ENCODE assay signal across 9 cellular contexts in genomic region chr7:135159359-135160087, GRCh38. TPM values are rescaled to one million over a fixed set of nuclear protein-coding genes. Genes with fewer than 3 reads are reported as not detected.
DNase-seq lines count a peak whose midpoint lies in the region; ATAC-seq, FAIRE-seq and TF ChIP-seq lines count a peak whose summit lies in the region.
"Had no signal": no experiment of that assay in that cellular context is flagged by ENCODE, and none has a peak within 500 bp of the region (broad histone marks: within the 10 kb centered on the region; RNA-seq: fewer than 3 reads in every experiment).

No MANE protein-coding gene starts in this region.

- peak overlapping the region; percentile 35 to 88 (median 80) for H3K27ac ChIP-seq in heart right ventricle
- peak overlapping the region; percentile 37 for H3K27ac ChIP-seq in keratinocyte (ENCODE audit: control insufficient read depth, insufficient read depth, low read length)
- H3K27ac ChIP-seq in vagina: peak overlapping the region; percentile 56

- H3K27me3 ChIP-seq in heart right ventricle: no peaks in the 10 kb centered on the region
- H3K27me3 ChIP-seq in keratinocyte (ENCODE audit: control insufficient read depth, extremely low read depth, insufficient read depth, low read length): no peaks in the 10 kb centered on the region
- no peaks in the 10 kb centered on the region for H3K27me3 ChIP-seq in vagina

- H3K4me1 Mint-ChIP-seq in activated CD4-positive, alpha-beta memory T cell treated with anti-CD3 and anti-CD28 coated beads for 36 hours (ENCODE audit: low read depth): peaks cover 32% of the 10 kb centered on the region

- no peak for DNase-seq in heart right ventricle
- no peak for DNase-seq in left cardiac atrium
- DNase-seq in activated CD4-positive, alpha-beta memory T cell treated with anti-CD3 and anti-CD28 coated beads for 36 hours: no peak
- DNase-seq in keratinocyte (ENCODE audit: low read depth, low spot score): no peak
- no peak for DNase-seq in vagina (ENCODE audit: extremely low spot score in 2 of 2)
- no peak for DNase-seq in left lobe of liver (ENCODE audit: low spot score)
- DNase-seq in MV-4-11 (lab: John Stamatoyannopoulos, UW): no peak

- ATAC-seq in heart right ventricle (no peak), left cardiac atrium (no peak), left lobe of liver (no peak), HG02970 (IDR thresholded peaks at IDR 0.05; ENCODE audit: low FRiP score, unreplicated experiment) (no peak)

- peaks cover 0 to 54% (median 3%) of the 10 kb centered on the region in 9 donors for H3K36me3 ChIP-seq in heart right ventricle
- peaks cover 0 to 3% of the 10 kb centered on the region in 2 experiments for H3K36me3 ChIP-seq in keratinocyte (ENCODE audit: control insufficient read depth in 2 of 2, extremely low read depth in 1 of 2, insufficient read depth in 2 of 2, low read length in 2 of 2)
- no peaks in the 10 kb centered on the region for H3K36me3 ChIP-seq in vagina

- 72 to 88% methylated on average over 2 of the region's 2 CpGs for WGBS in heart right ventricle, 2 donors

- H3K4me3 Mint-ChIP-seq in activated CD4-positive, alpha-beta memory T cell treated with anti-CD3 and anti-CD28 coated beads for 36 hours: no peak overlapping the region

- no peak for TF ChIP-seq POLR2A in vagina (IDR thresholded peaks at IDR 0.05)

- no peak overlapping the region for H3K4me2 ChIP-seq in keratinocyte (ENCODE audit: control insufficient read depth, extremely low read depth, insufficient read depth, low read depth, low read length)

- no peak overlapping the region for H3K4me3 ChIP-seq in heart right ventricle
- no peak overlapping the region for H3K4me3 ChIP-seq in keratinocyte (ENCODE audit: control insufficient read depth in 2 of 3, extremely low read depth in 1 of 3, insufficient read depth in 2 of 3, low read depth in 1 of 3, low read length in 3 of 3)
- no peak overlapping the region for H3K4me3 ChIP-seq in vagina

- H3K4me1 ChIP-seq in heart right ventricle (peaks cover 22 to 66% (median 58%) of the 10 kb centered on the region in 9 donors), keratinocyte (ENCODE audit: control insufficient read depth, extremely low read depth, insufficient read depth, low read length) (peaks cover 7% of the 10 kb centered on the region), vagina (peaks cover 34% of the 10 kb centered on the region)

- POLR2A ChIA-PET in activated CD4-positive, alpha-beta memory T cell treated with anti-CD3 and anti-CD28 coated beads for 36 hours (lab: Charles Lee): interaction anchor here (1.3 to 2.2 kb wide), 4 partner anchors 10 to 11 kb away, joined by 4 to 11 read pairs (median 6); partner anchors contain the start of genes CYREN and TMEM140

- no peak overlapping the region for H2AFZ ChIP-seq in keratinocyte (ENCODE audit: control insufficient read depth, low read length)

- no peak for FAIRE-seq in keratinocyte (lab: Jason Lieb, UNC)
- FAIRE-seq: urothelium cell line had no signal

- H3K27me3 Mint-ChIP-seq in activated CD4-positive, alpha-beta memory T cell treated with anti-CD3 and anti-CD28 coated beads for 36 hours: no peaks in the 10 kb centered on the region

- no peak overlapping the region for H3K9ac ChIP-seq in keratinocyte (ENCODE audit: control insufficient read depth, extremely low read depth, insufficient read depth, low read length)

- peaks cover 2% of the 10 kb centered on the region for H3K9me1 ChIP-seq in keratinocyte (ENCODE audit: control insufficient read depth, extremely low read depth, insufficient read depth, low read length)

- H3K9me3 Mint-ChIP-seq in activated CD4-positive, alpha-beta memory T cell treated with anti-CD3 and anti-CD28 coated beads for 36 hours: peaks cover 38% of the 10 kb centered on the region

- dilution Hi-C loops in keratinocyte (cut with MboI; ENCODE audit: extremely low pct_ligation_motif_present, low sequenced_read_pairs): loop anchor here (25.0 kb wide), 1 partner anchor 172 kb away; the partner anchor contains the start of gene AGBL3

- intact Hi-C loops in heart right ventricle (cut with DNase I): loop anchor here in 5 of 10 donors (5.0 to 10.0 kb wide), 5 partner anchors 165 to 512 kb away; partner anchors contain the start of genes AGBL3 (in 1 of the 5) and BPGM (in 1 of the 5)
- intact Hi-C loops in left cardiac atrium (cut with DNase I): loop anchor here in 1 of 2 donors (10.0 kb wide), 1 partner anchor 165 kb away; no protein-coding TSS in a partner anchor
- intact Hi-C loops in activated CD4-positive, alpha-beta memory T cell treated with anti-CD3 and anti-CD28 coated beads for 36 hours (cut with micrococcal nuclease): loop anchor here (1.0 to 10.0 kb wide), 4 partner anchors 10 to 845 kb away; partner anchors contain the start of genes SLC35B4 and TMEM140
- intact Hi-C loops in vagina (cut with DNase I): loop anchor here (10.0 kb wide), 1 partner anchor 475 kb away; no protein-coding TSS in a partner anchor

- H3K36me3 Mint-ChIP-seq in activated CD4-positive, alpha-beta memory T cell treated with anti-CD3 and anti-CD28 coated beads for 36 hours: peaks cover 70% of the 10 kb centered on the region

- no peak for TF ChIP-seq CTCF in heart right ventricle (IDR thresholded peaks at IDR 0.05)
- TF ChIP-seq CTCF in keratinocyte (optimal IDR thresholded peaks at IDR 0.05 in 1 of 3, IDR thresholded peaks at IDR 0.05 in 1 of 3, conservative IDR thresholded peaks at IDR 0.05 in 1 of 3; ENCODE audit: extremely low read depth in 1 of 3, insufficient read depth in 2 of 3, low read length in 3 of 3): no peak
- no peak for TF ChIP-seq CTCF in vagina (IDR thresholded peaks at IDR 0.05)

- H3K79me2 ChIP-seq in keratinocyte (ENCODE audit: control insufficient read depth, insufficient read depth, low read length): no peaks in the 10 kb centered on the region

- H4K20me1 ChIP-seq in keratinocyte (ENCODE audit: control insufficient read depth, extremely low read depth, insufficient read depth, low read length): no peaks in the 10 kb centered on the region

- CTCF ChIA-PET in activated CD4-positive, alpha-beta memory T cell treated with anti-CD3 and anti-CD28 coated beads for 36 hours (lab: Charles Lee): interaction anchor here (0.6 to 2.7 kb wide), 3 partner anchors 10 to 527 kb away, joined by 3 to 27 read pairs (median 5); partner anchors contain the start of genes CYREN and TMEM140

- H3K9me3 ChIP-seq in heart right ventricle (peaks cover 0 to 25% (median 16%) of the 10 kb centered on the region in 11 donors), keratinocyte (ENCODE audit: control insufficient read depth, low read depth, low read length) (no peaks in the 10 kb centered on the region), vagina (peaks cover 4% of the 10 kb centered on the region)

- H3K27ac Mint-ChIP-seq in activated CD4-positive, alpha-beta memory T cell treated with anti-CD3 and anti-CD28 coated beads for 36 hours: peak overlapping the region; percentile 85

RNA-seq across cellular contexts. Expression of gene CYREN, which starts 11.0 kb away (rescaled TPM):
- total RNA-seq in heart right ventricle: 10 to 100 TPM; 16.0 to 33.3 (median 22.6) TPM
- 10 to 100 TPM; 20.1 to 23.4 TPM for polyA plus RNA-seq in heart right ventricle
- total RNA-seq in left cardiac atrium: 10 to 100 TPM; 25.9 to 28.8 TPM
- total RNA-seq in activated CD4-positive, alpha-beta memory T cell treated with anti-CD3 and anti-CD28 coated beads for 36 hours: 10 to 100 TPM; 41.6 to 43.6 TPM
- 33.7 to 48.2 TPM (median 41.7 TPM) in 3 replicates for polyA plus RNA-seq in keratinocyte
- 11.2 TPM for polyA plus RNA-seq in keratinocyte (2011; ENCODE audit: low read depth)
- polyA plus RNA-seq in keratinocyte (2011; cell fraction: cytosol; rRNA removed): 29.7 and 33.8 TPM in 2 replicates
- polyA plus RNA-seq in keratinocyte (2011; cell fraction: nucleus; rRNA removed): 32.2 and 35.9 TPM in 2 replicates
- 12.1 and 43.9 TPM in 2 replicates for polyA plus RNA-seq in keratinocyte (2012; ENCODE audit: low replicate concordance)
- 27.2 to 40.4 TPM (median 35.3 TPM) in 3 replicates for polyA minus RNA-seq in keratinocyte
- 23.6 TPM for polyA minus RNA-seq in keratinocyte (2011; cell fraction: cytosol; rRNA and poly(A)+ RNA removed)
- polyA minus RNA-seq in keratinocyte (2011; cell fraction: nucleus; rRNA and poly(A)+ RNA removed): 15.2 and 29.2 TPM in 2 replicates
- 33.4 TPM for total RNA-seq in vagina
- 15.0 TPM for total RNA-seq in left lobe of liver

RNA-seq across cellular contexts. Expression of gene TMEM140, which starts 11.7 kb away (rescaled TPM):
- total RNA-seq in heart right ventricle (10 to 100 TPM; 15.7 to 74.1 (median 26.2) TPM), left cardiac atrium (10 to 100 TPM in 1 of 2 donors, 1 to 10 TPM in 1; 10.0 to 12.0 TPM), vagina (20.4 TPM), left lobe of liver (32.4 TPM)
- polyA plus RNA-seq in heart right ventricle (10 to 100 TPM in 1 of 2 donors, 1 to 10 TPM in 1; 6.1 to 28.3 TPM), keratinocyte (0.17 to 0.48 TPM (median 0.45 TPM) in 3 replicates)
- 1 to 10 TPM; 8.6 to 10.0 TPM for total RNA-seq in activated CD4-positive, alpha-beta memory T cell treated with anti-CD3 and anti-CD28 coated beads for 36 hours
- 0.12 TPM for polyA plus RNA-seq in keratinocyte (2011; ENCODE audit: low read depth)
- 0.22 and 0.27 TPM in 2 replicates for polyA plus RNA-seq in keratinocyte (2011; cell fraction: cytosol; rRNA removed)
- 0.99 and 1.0 TPM in 2 replicates for polyA plus RNA-seq in keratinocyte (2011; cell fraction: nucleus; rRNA removed)
- 4.1 and 9.3 TPM in 2 replicates for polyA plus RNA-seq in keratinocyte (2012; ENCODE audit: low replicate concordance)
- 0.20 to 0.54 TPM in 2 of 3 replicates, not detected in the other for polyA minus RNA-seq in keratinocyte
- not detected for polyA minus RNA-seq in keratinocyte (2011; cell fraction: cytosol; rRNA and poly(A)+ RNA removed)
- polyA minus RNA-seq in keratinocyte (2011; cell fraction: nucleus; rRNA and poly(A)+ RNA removed): 0.63 and 1.2 TPM in 2 replicates

RNA-seq across cellular contexts. Expression of gene WDR91, which starts 51.8 kb away (rescaled TPM):
- total RNA-seq in heart right ventricle (10 to 100 TPM in 1 of 10 donors, 1 to 10 TPM in 9; 3.0 to 10.4 (median 5.9) TPM), left cardiac atrium (1 to 10 TPM; 8.2 to 8.7 TPM), vagina (31.2 TPM), left lobe of liver (9.3 TPM)
- polyA plus RNA-seq in heart right ventricle (1 to 10 TPM; 3.7 to 8.6 TPM), keratinocyte (19.1 to 34.6 TPM (median 22.5 TPM) in 3 replicates)
- 10 to 100 TPM; 10.3 to 11.0 TPM for total RNA-seq in activated CD4-positive, alpha-beta memory T cell treated with anti-CD3 and anti-CD28 coated beads for 36 hours
- polyA plus RNA-seq in keratinocyte (2011; ENCODE audit: low read depth): 5.4 TPM
- polyA plus RNA-seq in keratinocyte (2011; cell fraction: cytosol; rRNA removed): 7.9 and 9.4 TPM in 2 replicates
- polyA plus RNA-seq in keratinocyte (2011; cell fraction: nucleus; rRNA removed): 50.6 and 63.8 TPM in 2 replicates
- polyA plus RNA-seq in keratinocyte (2012; ENCODE audit: low replicate concordance): 7.9 and 14.5 TPM in 2 replicates
- polyA minus RNA-seq in keratinocyte: 36.6 to 50.8 TPM (median 38.5 TPM) in 3 replicates
- 17.1 TPM for polyA minus RNA-seq in keratinocyte (2011; cell fraction: cytosol; rRNA and poly(A)+ RNA removed)
- polyA minus RNA-seq in keratinocyte (2011; cell fraction: nucleus; rRNA and poly(A)+ RNA removed): 26.6 and 35.0 TPM in 2 replicates
